10 cellular contexts compared by ENCODE assay signal in the genomic region with DNA sequence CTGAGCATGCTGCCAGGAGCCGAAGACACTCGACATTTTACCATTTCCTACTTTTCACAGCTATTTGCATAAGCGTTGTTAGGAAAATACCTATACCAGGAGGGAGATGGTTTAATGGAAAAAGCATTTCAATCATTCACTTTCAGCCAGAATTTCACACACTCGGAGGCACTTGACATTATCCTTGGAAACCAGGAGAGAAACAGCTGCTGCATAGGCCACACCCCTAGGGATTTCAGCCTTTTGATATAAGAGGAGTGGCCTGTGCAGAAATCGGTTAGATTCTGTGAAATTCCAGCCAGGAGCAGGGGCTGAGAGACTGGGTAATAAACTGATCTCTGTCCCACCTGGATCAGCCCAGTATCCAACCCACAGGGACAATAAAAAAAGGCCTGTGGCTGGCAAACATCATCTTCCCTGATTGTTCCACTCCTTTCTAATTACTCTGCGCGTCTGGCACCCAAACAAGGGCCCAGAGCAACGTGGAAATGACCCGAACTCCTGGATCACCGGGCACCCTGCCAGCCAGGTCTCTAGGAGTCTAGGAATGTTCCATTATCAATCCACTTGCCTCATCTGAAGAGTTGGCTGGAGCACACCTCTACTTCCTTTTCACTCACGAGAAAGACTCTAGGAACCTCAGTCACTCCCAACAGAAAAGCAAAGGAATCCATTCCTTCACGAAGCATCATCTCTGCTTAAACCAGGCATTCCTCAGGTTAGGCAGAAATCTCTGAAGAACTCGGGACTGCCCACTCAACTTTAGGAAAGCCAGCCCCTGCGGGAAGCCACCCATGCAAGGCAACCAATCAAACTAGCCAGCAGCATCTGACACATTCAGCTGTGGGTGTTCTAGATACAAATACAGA. TPM values are rescaled to one million over a fixed set of nuclear protein-coding genes. Genes with fewer than 3 reads are reported as not detected.
DNase-seq lines count a peak whose midpoint lies in the region; ATAC-seq and TF ChIP-seq lines count a peak whose summit lies in the region.
"Had no signal": no experiment of that assay in that cellular context is flagged by ENCODE, and none has a peak within 500 bp of the region (broad histone marks: within the 10 kb centered on the region; RNA-seq: fewer than 3 reads in every experiment).

No MANE protein-coding gene starts in this region.

- no peak for TF ChIP-seq POLR2A in ovary (IDR thresholded peaks at IDR 0.05)

- no peak for TF ChIP-seq EP300 in ovary (IDR thresholded peaks at IDR 0.05)

- H3K4me1 Mint-ChIP-seq in HFFc6 (ENCODE audit: low read depth) = peaks cover 14% of the 10 kb centered on the region

- H3K4me3 ChIP-seq in fibroblast of the aortic adventitia (ENCODE audit: low read depth, low read length) = no peak overlapping the region
- H3K4me3 ChIP-seq in ovary = no peak overlapping the region

- DNase-seq in HFFc6 (no peak), NCI-H748 (lab: John Stamatoyannopoulos, UW; ENCODE audit: unreplicated experiment) (peak; percentile 63), fibroblast of the aortic adventitia (ENCODE audit: low read depth) (peak; percentile 69), ovary (peak; percentile 27 to 58 (median 37)), RKO (ENCODE audit: low spot score) (no peak)
- no peak for DNase-seq in stimulated activated CD4-positive, alpha-beta T cell treated with anti-CD3 and anti-CD28 coated beads, Interleukin-15, amount 100 ng/mL, for 24 hours
- DNase-seq: activated CD4-positive, alpha-beta T cell treated with anti-CD3 and anti-CD28 coated beads, Interleukin-2, amount 50 U/mL, for 4 hours; stimulated activated naive CD8-positive, alpha-beta T cell treated with anti-CD3 and anti-CD28 coated beads, Interleukin-15, Interleukin-2, amounts not matched to agents 100 U/mL and 50 U/mL, for 24 hours had no signal

- H3K27ac ChIP-seq in ovary = no peak overlapping the region

- peaks cover 18% of the 10 kb centered on the region for H3K36me3 Mint-ChIP-seq in HFFc6 (ENCODE audit: low read depth)

- H3K27me3 ChIP-seq in ovary = no peaks in the 10 kb centered on the region

- no peaks in the 10 kb centered on the region for H3K9me3 Mint-ChIP-seq in HFFc6

- H3K4me1 ChIP-seq in ovary (ENCODE audit: insufficient read depth) = peaks cover 7% of the 10 kb centered on the region

- H3K36me3 ChIP-seq in ovary = no peaks in the 10 kb centered on the region

- no peaks in the 10 kb centered on the region for H3K27me3 Mint-ChIP-seq in HFFc6 (ENCODE audit: insufficient read depth)

- H3K9me3 ChIP-seq in ovary = no peaks in the 10 kb centered on the region

- ATAC-seq in GM18873 (IDR thresholded peaks at IDR 0.05; ENCODE audit: low FRiP score, unreplicated experiment) = no peak
- no peak for ATAC-seq in GM21360 (IDR thresholded peaks at IDR 0.05; ENCODE audit: unreplicated experiment)
- ATAC-seq: stimulated activated naive CD8-positive, alpha-beta T cell treated with anti-CD3 and anti-CD28 coated beads, Interleukin-15, Interleukin-2, amounts not matched to agents 100 U/mL and 50 U/mL, for 24 hours had no signal

- H3K4me3 Mint-ChIP-seq in HFFc6 = no peak overlapping the region

- peak overlapping the region; percentile 12; the same call in 1 of the 2 replicates for H3K27ac Mint-ChIP-seq in HFFc6

- 31 to 32% (median 31%) methylated on average over 14 of the region's 14 CpGs for WGBS in ovary, 3 donors

- TF ChIP-seq CTCF in HFFc6 (IDR thresholded peaks at IDR 0.05) = no peak
- no peak for TF ChIP-seq CTCF in fibroblast of the aortic adventitia (IDR thresholded peaks at IDR 0.05; ENCODE audit: insufficient read depth, low read length)
- TF ChIP-seq CTCF in ovary (IDR thresholded peaks at IDR 0.05) = no peak

- intact Hi-C loops in ovary (cut with DNase I) = no loop called here

RNA-seq across cellular contexts. Expression of gene ATXN7L1, which starts 37.9 kb away (rescaled TPM):
- 10 to 100 TPM in 3 of 6 experiments, 1 to 10 TPM in 3; 8.4 to 11.4 (median 9.8) TPM for total RNA-seq in HFFc6 (2021; fragmentation: NEBNext Ultra II Directional; extraction: Animal tissue kit (Norgen Biotek cat#: 25700))
- total RNA-seq in fibroblast of the aortic adventitia (ENCODE audit: low replicate concordance) = 2.7 and 13.8 TPM in 2 replicates
- total RNA-seq in ovary = 10 to 100 TPM in 4 of 7 donors, 1 to 10 TPM in 3; 5.6 to 17.6 (median 11.4) TPM
- polyA plus RNA-seq in ovary = 10 to 100 TPM in 1 of 2 donors, 1 to 10 TPM in 1; 5.0 to 13.6 TPM

Comparison
In these comparisons a context has a peak if more than half of its experiments do, and no peak if none do; other contexts are left out.
1. DNase-seq: peak in NCI-H748 (single experiment), fibroblast of the aortic adventitia (single experiment) and ovary (5 of 5); none in HFFc6 (single experiment), stimulated activated CD4-positive, alpha-beta T cell treated with anti-CD3 and anti-CD28 coated beads, Interleukin-15, amount 100 ng/mL, for 24 hours (single experiment) and RKO (single experiment).